9 cellular contexts compared by ENCODE assay signal in the genomic region with DNA sequence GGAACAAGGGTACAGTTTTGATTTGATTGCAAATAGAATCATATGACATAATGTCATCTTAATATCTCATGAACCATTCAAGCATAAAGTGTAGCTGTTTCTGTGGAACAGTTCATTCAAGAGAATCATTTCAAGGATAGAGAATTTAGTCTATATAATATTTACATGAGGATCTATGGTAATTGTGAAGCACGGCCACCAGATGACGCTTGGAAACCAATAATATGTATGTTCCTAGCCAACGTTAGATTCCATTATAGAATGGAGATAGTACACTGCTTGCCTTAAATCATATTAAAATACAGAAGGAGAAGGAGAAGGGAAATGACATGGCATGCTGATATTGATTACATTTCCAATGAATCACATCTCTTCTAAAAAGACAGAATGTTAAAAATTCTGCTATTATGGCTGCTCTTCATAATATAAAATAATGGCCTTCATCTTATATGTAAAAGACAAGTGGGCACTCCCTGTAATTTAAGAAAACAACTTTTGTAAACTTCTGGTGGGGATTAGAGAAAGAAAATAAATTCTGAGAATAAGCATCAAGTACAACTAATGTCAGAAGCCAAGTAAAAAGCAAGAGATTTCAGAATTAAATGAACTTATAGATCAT.
DNase-seq lines count a peak whose midpoint lies in the region; ATAC-seq, FAIRE-seq and TF ChIP-seq lines count a peak whose summit lies in the region.
"Had no signal": no experiment of that assay in that cellular context is flagged by ENCODE, and none has a peak within 500 bp of the region (broad histone marks: within the 10 kb centered on the region; RNA-seq: fewer than 3 reads in every experiment).

No MANE protein-coding gene starts in this region.

- FAIRE-seq in GM19239 (lab: Jason Lieb, UNC), result no peak
- FAIRE-seq in GM12892 (lab: Jason Lieb, UNC), result no peak

- no peaks in the 10 kb centered on the region for H3K36me3 ChIP-seq in RWPE2 (ENCODE audit: low read depth)

- no peaks in the 10 kb centered on the region for H3K27me3 ChIP-seq in RWPE2 (ENCODE audit: insufficient read depth, poor library complexity, severe bottlenecking)

- no peaks in the 10 kb centered on the region for H3K9me3 ChIP-seq in RWPE2 (ENCODE audit: severe bottlenecking)

- peaks cover 14% of the 10 kb centered on the region for H3K4me1 ChIP-seq in RWPE2 (ENCODE audit: insufficient read depth, poor library complexity, severe bottlenecking)

- ATAC-seq in RWPE2 (ENCODE audit: low read depth) (peak; percentile 78), GM21526 (IDR thresholded peaks at IDR 0.05; ENCODE audit: low FRiP score, unreplicated experiment) (no peak)

- TF ChIP-seq POLR2A in GM12892 (IDR thresholded peaks at IDR 0.05; ENCODE audit: low read depth, low read length), result no peak

- DNase-seq in DMS 273 treated with DMSO at 0.1 percent for 48 hours (lab: John Stamatoyannopoulos, UW), result peak; percentile 1
- DNase-seq in RWPE2 (ENCODE audit: low spot score), result no peak
- DNase-seq in inferior parietal cortex (ENCODE audit: extremely low spot score), result peak; percentile 45
- no peak for DNase-seq in NK-92 (lab: John Stamatoyannopoulos, UW; ENCODE audit: unreplicated experiment)
- DNase-seq in GM19239 (ENCODE audit: insufficient read length, low spot score), result no peak
- no peak for DNase-seq in GM12892 (ENCODE audit: insufficient read length)
- DNase-seq: activated naive CD4-positive, alpha-beta T cell treated with anti-CD3 and anti-CD28 coated beads, Interleukin-2, amount 10 ng/mL, durations not matched to agents 7 days and 5 days had no signal

- peak; percentile 86 for TF ChIP-seq CTCF in LNCAP (IDR thresholded peaks at IDR 0.05)
- peak; percentile 95 for TF ChIP-seq CTCF in RWPE2 (IDR thresholded peaks at IDR 0.05; ENCODE audit: poor library complexity, severe bottlenecking)

- H3K4me3 ChIP-seq in RWPE2 (ENCODE audit: severe bottlenecking), result no peak overlapping the region

- H3K27ac ChIP-seq in RWPE2 (ENCODE audit: poor library complexity, severe bottlenecking), result no peak overlapping the region

Comparison
In these comparisons a context has a peak if more than half of its experiments do, and no peak if none do; other contexts are left out.
1. DNase-seq: peak in DMS 273 treated with DMSO at 0.1 percent for 48 hours (single experiment) and inferior parietal cortex (single experiment); none in RWPE2 (single experiment), NK-92 (single experiment), GM19239 (single experiment) and GM12892 (single experiment).